24 cellular contexts compared by ENCODE assay signal in the genomic region with DNA sequence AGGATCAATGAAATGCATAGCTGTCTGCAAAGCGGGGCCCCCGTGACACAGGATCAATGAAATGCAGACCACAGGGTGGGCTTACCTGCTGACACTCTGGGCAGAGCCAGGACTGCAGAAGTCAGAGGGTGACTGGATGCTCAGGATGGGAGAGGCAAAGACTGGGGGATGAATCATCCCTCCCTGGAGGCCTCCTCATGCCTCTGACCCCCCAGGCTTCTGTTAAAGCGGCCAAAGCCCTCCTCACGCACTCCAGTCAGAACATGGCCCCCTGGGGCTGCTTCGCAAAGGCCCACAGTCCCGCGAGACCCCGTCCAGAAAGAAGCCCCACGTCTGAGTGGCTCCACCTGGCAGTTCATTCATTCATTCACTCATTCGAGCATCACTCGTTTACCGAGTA. TPM values are rescaled to one million over a fixed set of nuclear protein-coding genes. Genes with fewer than 3 reads are reported as not detected.
"Had no signal": no experiment of that assay in that cellular context is flagged by ENCODE, and none has a peak within 500 bp of the region (broad histone marks: within the 10 kb centered on the region; RNA-seq: fewer than 3 reads in every experiment).

No MANE protein-coding gene starts in this region.

- H3K27ac ChIP-seq: dorsolateral prefrontal cortex, gastrocnemius medialis, neutrophil, pancreas, right lobe of liver, thoracic aorta, tibial nerve, upper lobe of right lung, uterus had no signal

- H3K9me3 ChIP-seq: gastrocnemius medialis, neutrophil, pancreas, right lobe of liver, upper lobe of right lung, uterus had no signal

- H3K4me1 ChIP-seq: gastrocnemius medialis, pancreas, right lobe of liver, upper lobe of right lung, uterus had no signal

- H3K27me3 ChIP-seq: pancreas, right lobe of liver, upper lobe of right lung had no signal

- DNase-seq: dorsolateral prefrontal cortex; effector CD4-positive, alpha-beta T cell; foreskin fibroblast; gastrocnemius medialis; head of caudate nucleus; kidney; natural killer cell; pancreas; retina; right lobe of liver; small intestine; stimulated activated CD4-positive, alpha-beta T cell treated with anti-CD3 and anti-CD28 coated beads, Interleukin-15, amount 100 ng/mL, for 24 hours; stimulated activated CD4-positive, alpha-beta T cell treated with anti-CD3 and anti-CD28 coated beads, Interleukin-2, amount 100 ng/mL, for 48 hours; stimulated activated naive B cell treated with anti-CD40 and anti-IgM and Interleukin-4, amounts not matched to agents 10 μg/mL and 1 μg/mL and 100 μg/mL, for 72 hours; upper lobe of right lung; uterus had no signal

- H3K36me3 ChIP-seq: gastrocnemius medialis, neutrophil, pancreas, right lobe of liver, thoracic aorta, tibial nerve, upper lobe of right lung, uterus had no signal

- H3K4me3 ChIP-seq: dorsolateral prefrontal cortex, gastrocnemius medialis, lung, pancreas, right lobe of liver, thoracic aorta, tibial nerve, upper lobe of right lung, uterus had no signal

- H3K9me3 Mint-ChIP-seq: natural killer cell; stimulated activated naive CD8-positive, alpha-beta T cell treated with anti-CD3 and anti-CD28 coated beads, Interleukin-15, Interleukin-2, amounts not matched to agents 100 ng/mL and 50 ng/mL, for 24 hours had no signal

- H3K36me3 Mint-ChIP-seq: memory B cell, natural killer cell had no signal

- ATAC-seq: gastrocnemius medialis; left lobe of liver; natural killer cell; pancreas; right lobe of liver; stimulated activated naive B cell treated with anti-CD40 and anti-IgM and Interleukin-4, amounts not matched to agents 10 μg/mL and 1 μg/mL and 100 μg/mL, for 72 hours had no signal

- H3K27ac Mint-ChIP-seq: memory B cell; natural killer cell; stimulated activated naive B cell treated with anti-CD40 and anti-IgM and Interleukin-4, amounts not matched to agents 10 μg/mL and 1 μg/mL and 100 μg/mL, for 72 hours; stimulated activated naive CD8-positive, alpha-beta T cell treated with anti-CD3 and anti-CD28 coated beads, Interleukin-15, Interleukin-2, amounts not matched to agents 100 ng/mL and 50 ng/mL, for 24 hours had no signal

RNA-seq across cellular contexts. Expression of a gene that starts 38.4 kb away (rescaled TPM):
- total RNA-seq: natural killer cell had no signal
- polyA plus RNA-seq: neural cell had no signal
